ENCODE assay signal across 23 cellular contexts in genomic region chr1:156875067-156875615, GRCh38. TPM values are rescaled to one million over a fixed set of nuclear protein-coding genes. Genes with fewer than 3 reads are reported as not detected.
A peak's percentile ranks its signal among the peaks of the same experiment; 100 is the strongest.
DNase-seq lines count a peak whose midpoint lies in the region; ATAC-seq, FAIRE-seq and TF ChIP-seq lines count a peak whose summit lies in the region.
"Had no signal": no experiment of that assay in that cellular context is flagged by ENCODE, and none has a peak within 500 bp of the region (broad histone marks: within the 10 kb centered on the region; RNA-seq: fewer than 3 reads in every experiment).

No MANE protein-coding gene starts in this region.

- H3K4me3 ChIP-seq in CD4-positive, CD25-positive, alpha-beta regulatory T cell (ENCODE audit: low read depth, low read length), result no peak overlapping the region
- H3K4me3 ChIP-seq in HEK293 (ENCODE audit: low read depth, low read length), result no peak overlapping the region
- H3K4me3 ChIP-seq in K562, result no peak overlapping the region
- no peak overlapping the region for H3K4me3 ChIP-seq in neural progenitor cell
- H3K4me3 ChIP-seq: PC-9 had no signal

- intact Hi-C loops in K562 (cut with micrococcal nuclease), result no loop called here

- H3K4me1 Mint-ChIP-seq in CD4-positive, CD25-positive, alpha-beta regulatory T cell, result no peaks in the 10 kb centered on the region
- peaks cover 8% of the 10 kb centered on the region for H3K4me1 Mint-ChIP-seq in neural progenitor cell
- H3K4me1 Mint-ChIP-seq in activated CD8-positive, alpha-beta memory T cell treated with anti-CD3 and anti-CD28 coated beads, Interleukin-2, amount 10 ng/mL, durations not matched to agents 7 days and 5 days, result peaks cover 5% of the 10 kb centered on the region

- no peaks in the 10 kb centered on the region for H3K9me3 ChIP-seq in CD4-positive, CD25-positive, alpha-beta regulatory T cell (ENCODE audit: control insufficient read depth in 2 of 2, low read length in 2 of 2)
- H3K9me3 ChIP-seq in HEK293 (ENCODE audit: control insufficient read depth, insufficient read depth, low read depth, low read length) (no peaks in the 10 kb centered on the region), K562 (replicated peaks; ENCODE audit: control insufficient read depth, insufficient read depth, low read depth, low read length) (no peaks in the 10 kb centered on the region), neural progenitor cell (ENCODE audit: low read depth) (no peaks in the 10 kb centered on the region)
- H3K9me3 ChIP-seq: SK-N-SH had no signal

- H3K36me3 Mint-ChIP-seq in CD4-positive, CD25-positive, alpha-beta regulatory T cell, result no peaks in the 10 kb centered on the region
- H3K36me3 Mint-ChIP-seq in neural progenitor cell, result no peaks in the 10 kb centered on the region
- H3K36me3 Mint-ChIP-seq in activated CD8-positive, alpha-beta memory T cell treated with anti-CD3 and anti-CD28 coated beads, Interleukin-2, amount 10 ng/mL, durations not matched to agents 7 days and 5 days, result no peaks in the 10 kb centered on the region

- H3K27ac Mint-ChIP-seq in CD4-positive, CD25-positive, alpha-beta regulatory T cell, result peak overlapping the region in 2 of 3 donors; percentile 7 to 59
- peak overlapping the region; percentile 76 for H3K27ac Mint-ChIP-seq in neural progenitor cell
- H3K27ac Mint-ChIP-seq in activated CD8-positive, alpha-beta memory T cell treated with anti-CD3 and anti-CD28 coated beads, Interleukin-2, amount 10 ng/mL, durations not matched to agents 7 days and 5 days, result no peak overlapping the region

- POLR2A ChIA-PET in HEK293 (lab: Yijun Ruan, JAX), result no interaction called here
- POLR2A ChIA-PET in K562 (lab: Yijun Ruan, JAX), result interaction anchor here (0.6 to 1.4 kb wide), 2 partner anchors 10 to 56 kb away, joined by 3 to 5 read pairs; no protein-coding TSS in a partner anchor

- no peak for TF ChIP-seq POLR2A in K562 (conservative IDR thresholded peaks at IDR 0.05)

- WGBS in K562 (ENCODE audit: insufficient coverage, low coverage, missing lambda C conversion rate), result 56% methylated on average over 7 of the region's 9 CpGs

- no peaks in the 10 kb centered on the region for H3F3A ChIP-seq in neural progenitor cell (ENCODE audit: low read depth)

- no peaks in the 10 kb centered on the region for H3K79me2 ChIP-seq in K562 (ENCODE audit: control insufficient read depth, insufficient read depth, low read length)
- H3K79me2 ChIP-seq in neural progenitor cell (ENCODE audit: low read depth), result no peaks in the 10 kb centered on the region

- no peak overlapping the region for H2AFZ ChIP-seq in K562 (ENCODE audit: low read depth, low read length)
- H2AFZ ChIP-seq in neural progenitor cell (replicated peaks), result no peak overlapping the region
- H2AFZ ChIP-seq: PC-9 had no signal

- in situ Hi-C loops in K562 (cut with MboI), result no loop called here

- no peak for ATAC-seq in CD4-positive, CD25-positive, alpha-beta regulatory T cell (ENCODE audit: low read depth in 2 of 2)
- ATAC-seq in K562 (no peak), HG03095 (IDR thresholded peaks at IDR 0.05; ENCODE audit: unreplicated experiment) (no peak), GM21526 (IDR thresholded peaks at IDR 0.05; ENCODE audit: low FRiP score, unreplicated experiment) (no peak)
- ATAC-seq in activated CD8-positive, alpha-beta memory T cell treated with anti-CD3 and anti-CD28 coated beads, Interleukin-2, amount 10 ng/mL, durations not matched to agents 7 days and 5 days, result no peak

- peaks cover 6% of the 10 kb centered on the region for H3K27me3 Mint-ChIP-seq in CD4-positive, CD25-positive, alpha-beta regulatory T cell
- peaks cover 14% of the 10 kb centered on the region for H3K27me3 Mint-ChIP-seq in neural progenitor cell (ENCODE audit: insufficient read depth, low read depth)
- H3K27me3 Mint-ChIP-seq in activated CD8-positive, alpha-beta memory T cell treated with anti-CD3 and anti-CD28 coated beads, Interleukin-2, amount 10 ng/mL, durations not matched to agents 7 days and 5 days, result peaks cover 28% of the 10 kb centered on the region

- no peak overlapping the region for H3K4me3 Mint-ChIP-seq in CD4-positive, CD25-positive, alpha-beta regulatory T cell
- H3K4me3 Mint-ChIP-seq in neural progenitor cell, result no peak overlapping the region
- no peak overlapping the region for H3K4me3 Mint-ChIP-seq in activated CD8-positive, alpha-beta memory T cell treated with anti-CD3 and anti-CD28 coated beads, Interleukin-2, amount 10 ng/mL, durations not matched to agents 7 days and 5 days

- TF ChIP-seq CTCF in HEK293 (tag by site-specific recombination; IDR thresholded peaks at IDR 0.05) (no peak), K562 (IDR thresholded peaks at IDR 0.05 in 2 of 3, conservative IDR thresholded peaks at IDR 0.05 in 1 of 3; ENCODE audit: insufficient read depth in 2 of 3, low read depth in 1 of 3, low read length in 3 of 3) (no peak), neural progenitor cell (IDR thresholded peaks at IDR 0.05) (no peak)

- peaks cover 1% of the 10 kb centered on the region for H3K27me3 ChIP-seq in CD4-positive, CD25-positive, alpha-beta regulatory T cell (ENCODE audit: control insufficient read depth, insufficient read depth, low read length)
- no peaks in the 10 kb centered on the region for H3K27me3 ChIP-seq in K562 (ENCODE audit: control insufficient read depth in 2 of 2, insufficient read depth in 2 of 2, low read length in 2 of 2)
- H3K27me3 ChIP-seq in neural progenitor cell, result peaks cover 58% of the 10 kb centered on the region

- FAIRE-seq in K562 (lab: Jason Lieb, UNC), result no peak
- FAIRE-seq: GM19239 had no signal

- H3K4me1 ChIP-seq in CD4-positive, CD25-positive, alpha-beta regulatory T cell (ENCODE audit: control insufficient read depth, insufficient read depth, low read length, poor library complexity, severe bottlenecking), result no peaks in the 10 kb centered on the region
- H3K4me1 ChIP-seq in HEK293 (ENCODE audit: control insufficient read depth, insufficient read depth, low read length) (no peaks in the 10 kb centered on the region), K562 (replicated peaks in 1 of 2; ENCODE audit: control insufficient read depth in 2 of 2, insufficient read depth in 2 of 2, low read length in 2 of 2) (peaks cover 8 to 25% of the 10 kb centered on the region in 2 experiments), neural progenitor cell (peaks cover 4% of the 10 kb centered on the region)

- H4K20me1 ChIP-seq in K562 (replicated peaks; ENCODE audit: control insufficient read depth, insufficient read depth, low read length) (no peaks in the 10 kb centered on the region), neural progenitor cell (ENCODE audit: low read depth) (no peaks in the 10 kb centered on the region)

- H3K9me3 Mint-ChIP-seq in CD4-positive, CD25-positive, alpha-beta regulatory T cell, result peaks cover 0 to 1% (median 0%) of the 10 kb centered on the region in 7 donors
- no peaks in the 10 kb centered on the region for H3K9me3 Mint-ChIP-seq in neural progenitor cell
- no peaks in the 10 kb centered on the region for H3K9me3 Mint-ChIP-seq in activated CD8-positive, alpha-beta memory T cell treated with anti-CD3 and anti-CD28 coated beads, Interleukin-2, amount 10 ng/mL, durations not matched to agents 7 days and 5 days (ENCODE audit: low read depth)

- H3K9ac ChIP-seq in K562 (ENCODE audit: insufficient read depth in 1 of 2, low read depth in 2 of 2, low read length in 2 of 2) (peak overlapping the region in 1 of 2 experiments; percentile 70; a peak in 2 of 4 replicates), neural progenitor cell (no peak overlapping the region)
- H3K9ac ChIP-seq: SK-N-SH had no signal

- TF ChIP-seq RAD21 in K562 (CRISPR knock-in tag; conservative IDR thresholded peaks at IDR 0.05 in 1 of 2, IDR thresholded peaks at IDR 0.05 in 1 of 2), result no peak

- no peak for TF ChIP-seq EP300 in K562 (IDR thresholded peaks at IDR 0.05; ENCODE audit: low read length)

- H3K9me1 ChIP-seq in K562 (ENCODE audit: control insufficient read depth, insufficient read depth, low read length), result no peaks in the 10 kb centered on the region

- no peak for DNase-seq in CD4-positive, CD25-positive, alpha-beta regulatory T cell
- DNase-seq in K562 (ENCODE audit: extremely low read depth in 1 of 4, low spot score in 3 of 4), result no peak
- no peak for DNase-seq in neural progenitor cell (ENCODE audit: low spot score)
- DNase-seq in amniotic stem cell (lab: John Stamatoyannopoulos, UW), result no peak
- DNase-seq in activated CD8-positive, alpha-beta memory T cell treated with anti-CD3 and anti-CD28 coated beads, Interleukin-2, amount 10 ng/mL, durations not matched to agents 7 days and 5 days, result no peak
- DNase-seq: EL, GF-D8, H7, IMR-90, NCI-H1105, NCI-H2029 treated with DMSO at 0.1 percent for 48 hours, NCI-H2171, NCI-H446, NCI-H526 treated with DMSO at 0.1 percent for 48 hours, PC-9, RPMI8226, SHP77 treated with DMSO at 0.1 percent for 48 hours, SK-N-SH had no signal

- no peak overlapping the region for H3K27ac ChIP-seq in CD4-positive, CD25-positive, alpha-beta regulatory T cell (ENCODE audit: insufficient read depth, low read length, poor library complexity, severe bottlenecking)
- no peak overlapping the region for H3K27ac ChIP-seq in HEK293 (ENCODE audit: extremely low read depth, low read depth, low read length)
- no peak overlapping the region for H3K27ac ChIP-seq in K562 (ENCODE audit: extremely low read depth, low read depth, low read length)
- no peak overlapping the region for H3K27ac ChIP-seq in neural progenitor cell
- H3K27ac ChIP-seq: C4-2B, PC-9 had no signal

- no TSS peak for BruUV-seq in K562 (replicated peaks; lab: Mats Ljungman, UMichigan)

- no peak overlapping the region for H3K4me2 ChIP-seq in K562 (ENCODE audit: insufficient read depth, low read length)
- H3K4me2 ChIP-seq in neural progenitor cell, result no peak overlapping the region
- H3K4me2 ChIP-seq: PC-9, SK-N-SH had no signal

- CTCF ChIA-PET in HEK293 (lab: Yijun Ruan, JAX) (interaction anchor here (0.6 to 3.1 kb wide), 4 partner anchors 15 to 197 kb away, joined by 3 to 12 read pairs (median 4); no protein-coding TSS in a partner anchor), K562 (lab: Yijun Ruan, JAX; ENCODE audit: low intra/inter-chr PET ratio) (no interaction called here)
- CTCF ChIA-PET in activated CD8-positive, alpha-beta memory T cell treated with anti-CD3 and anti-CD28 coated beads, Interleukin-2, amount 10 ng/mL, durations not matched to agents 7 days and 5 days (lab: Charles Lee), result interaction anchor here (1.0 to 2.9 kb wide), 3 partner anchors 15 to 36 kb away, joined by 3 to 14 read pairs (median 4); no protein-coding TSS in a partner anchor

- H3K36me3 ChIP-seq in CD4-positive, CD25-positive, alpha-beta regulatory T cell (ENCODE audit: control insufficient read depth, insufficient read depth, low read length), result no peaks in the 10 kb centered on the region
- H3K36me3 ChIP-seq in HEK293 (ENCODE audit: control insufficient read depth in 2 of 2, insufficient read depth in 1 of 2, low read length in 2 of 2), result no peaks in the 10 kb centered on the region
- H3K36me3 ChIP-seq in K562 (ENCODE audit: control insufficient read depth, insufficient read depth, low read length), result peaks cover 2% of the 10 kb centered on the region; the same call in 2 of the 3 replicates
- H3K36me3 ChIP-seq in neural progenitor cell, result no peaks in the 10 kb centered on the region

RNA-seq across cellular contexts. Expression of gene NTRK1, which starts 14.5 kb away (rescaled TPM):
- total RNA-seq in CD4-positive, CD25-positive, alpha-beta regulatory T cell, result 0.91 TPM
- polyA plus RNA-seq in CD4-positive, CD25-positive, alpha-beta regulatory T cell, result under 1 TPM in 3 of 4 donors, not detected in 1; 0.06 to 0.44 (median 0.10) TPM
- 54.2 and 208 TPM in 2 replicates for total RNA-seq in K562 (2011; cell fraction: chromatin; rRNA removed; ENCODE audit: low replicate concordance)
- total RNA-seq in K562 (2011; cell fraction: nucleolus; rRNA removed), result 116 and 182 TPM in 2 replicates
- total RNA-seq in K562 (2011; cell fraction: nucleoplasm; rRNA removed), result 78.5 and 79.4 TPM in 2 replicates
- total RNA-seq in K562 (2014; rRNA removed), result 22.4 and 23.1 TPM in 2 replicates
- total RNA-seq in K562 (2014; rRNA removed; fragmentation: Illumina TruSeq; extraction: Trizol), result 3.3 and 4.8 TPM in 2 replicates
- 4.0 and 4.2 TPM in 2 replicates for total RNA-seq in K562 (2015; rRNA removed; fragmentation: Illumina TruSeq; extraction: Trizol)
- 28.0 and 30.0 TPM in 2 replicates for total RNA-seq in K562 (2021)
- 18.2 and 21.5 TPM in 2 replicates for polyA plus RNA-seq in K562 (2011; rRNA removed)
- 16.8 and 66.3 TPM in 2 replicates for polyA plus RNA-seq in K562 (2011; cell fraction: cytosol; rRNA removed)
- 93.6 and 258 TPM in 2 replicates for polyA plus RNA-seq in K562 (2011; cell fraction: nucleus; rRNA removed)
- polyA plus RNA-seq in K562 (2012), result 23.1 and 95.0 TPM in 2 replicates
- polyA plus RNA-seq in K562 (2014; fragmentation: Illumina TruSeq; extraction: Trizol), result 7.9 and 16.1 TPM in 2 replicates
- 1 to 10 TPM in 1 of 2 experiments, under 1 TPM in 1; 0.46 to 2.3 TPM for polyA plus RNA-seq in K562 (2014; fragmentation: Nextera tagmentation; extraction: Ambion mirVana)
- polyA plus RNA-seq in K562 (2014; rRNA removed), result 23.3 and 26.2 TPM in 2 replicates
- polyA minus RNA-seq in K562 (2011; rRNA and poly(A)+ RNA removed), result 5.4 and 15.6 TPM in 2 replicates
- 13.1 and 24.5 TPM in 2 replicates for polyA minus RNA-seq in K562 (2011; cell fraction: cytosol; rRNA and poly(A)+ RNA removed)
- 19.4 and 42.9 TPM in 2 replicates for polyA minus RNA-seq in K562 (2011; cell fraction: nucleus; rRNA and poly(A)+ RNA removed)
- 0.15 TPM in 1 of 2 replicates, not detected in the other for total RNA-seq in neural progenitor cell (ENCODE audit: low replicate concordance)
- 1 to 10 TPM; 2.8 to 8.8 TPM for total RNA-seq in activated CD8-positive, alpha-beta memory T cell treated with anti-CD3 and anti-CD28 coated beads, Interleukin-2, amount 10 ng/mL, durations not matched to agents 7 days and 5 days
- total RNA-seq: IMR-90, PC-9 had no signal
- polyA plus RNA-seq: IMR-90 had no signal

RNA-seq across cellular contexts. Expression of gene INSRR, which starts 16.2 kb away (rescaled TPM):
- 0.07 TPM for total RNA-seq in CD4-positive, CD25-positive, alpha-beta regulatory T cell
- not detected for polyA plus RNA-seq in CD4-positive, CD25-positive, alpha-beta regulatory T cell
- 0.14 and 1.6 TPM in 2 replicates for total RNA-seq in K562 (2011; cell fraction: chromatin; rRNA removed; ENCODE audit: low replicate concordance)
- total RNA-seq in K562 (2011; cell fraction: nucleolus; rRNA removed), result 0.66 and 0.67 TPM in 2 replicates
- 0.44 and 0.46 TPM in 2 replicates for total RNA-seq in K562 (2011; cell fraction: nucleoplasm; rRNA removed)
- total RNA-seq in K562 (2014; rRNA removed), result 0.08 TPM in 1 of 2 replicates, not detected in the other
- 0.04 TPM in 1 of 2 replicates, not detected in the other for total RNA-seq in K562 (2014; rRNA removed; fragmentation: Illumina TruSeq; extraction: Trizol)
- 0.04 and 0.07 TPM in 2 replicates for total RNA-seq in K562 (2015; rRNA removed; fragmentation: Illumina TruSeq; extraction: Trizol)
- total RNA-seq in K562 (2021), result 0.18 TPM in 2 replicates
- 0.06 and 0.07 TPM in 2 replicates for polyA plus RNA-seq in K562 (2011; rRNA removed)
- 0.04 and 0.16 TPM in 2 replicates for polyA plus RNA-seq in K562 (2011; cell fraction: cytosol; rRNA removed)
- 0.44 and 1.7 TPM in 2 replicates for polyA plus RNA-seq in K562 (2011; cell fraction: nucleus; rRNA removed)
- 0.25 and 0.83 TPM in 2 replicates for polyA plus RNA-seq in K562 (2012)
- 0.03 and 0.06 TPM in 2 replicates for polyA plus RNA-seq in K562 (2014; fragmentation: Illumina TruSeq; extraction: Trizol)
- not detected for polyA plus RNA-seq in K562 (2014; fragmentation: Nextera tagmentation; extraction: Ambion mirVana)
- 0.07 and 0.12 TPM in 2 replicates for polyA plus RNA-seq in K562 (2014; rRNA removed)
- polyA minus RNA-seq in K562 (2011; rRNA and poly(A)+ RNA removed), result 0.09 and 0.21 TPM in 2 replicates
- polyA minus RNA-seq in K562 (2011; cell fraction: cytosol; rRNA and poly(A)+ RNA removed), result not detected in 2 replicates
- 0.33 and 0.81 TPM in 2 replicates for polyA minus RNA-seq in K562 (2011; cell fraction: nucleus; rRNA and poly(A)+ RNA removed)
- not detected in 2 replicates for total RNA-seq in neural progenitor cell (ENCODE audit: low replicate concordance)
- under 1 TPM; 0.09 to 0.19 TPM for total RNA-seq in activated CD8-positive, alpha-beta memory T cell treated with anti-CD3 and anti-CD28 coated beads, Interleukin-2, amount 10 ng/mL, durations not matched to agents 7 days and 5 days
- total RNA-seq: H7, IMR-90, PC-9 had no signal
- polyA plus RNA-seq: IMR-90 had no signal

RNA-seq across cellular contexts. Expression of gene PEAR1, which starts 18.4 kb away (rescaled TPM):
- 1.3 TPM for total RNA-seq in CD4-positive, CD25-positive, alpha-beta regulatory T cell
- not detected for polyA plus RNA-seq in CD4-positive, CD25-positive, alpha-beta regulatory T cell
- 6.2 and 13.8 TPM in 2 replicates for total RNA-seq in K562 (2011; cell fraction: chromatin; rRNA removed; ENCODE audit: low replicate concordance)
- total RNA-seq in K562 (2011; cell fraction: nucleolus; rRNA removed), result 11.7 and 12.5 TPM in 2 replicates
- total RNA-seq in K562 (2011; cell fraction: nucleoplasm; rRNA removed), result 6.5 and 7.2 TPM in 2 replicates
- 6.4 and 12.7 TPM in 2 replicates for total RNA-seq in K562 (2014; rRNA removed)
- 2.5 and 2.6 TPM in 2 replicates for total RNA-seq in K562 (2014; rRNA removed; fragmentation: Illumina TruSeq; extraction: Trizol)
- 5.9 and 6.0 TPM in 2 replicates for total RNA-seq in K562 (2015; rRNA removed; fragmentation: Illumina TruSeq; extraction: Trizol)
- total RNA-seq in K562 (2021), result 5.2 and 6.1 TPM in 2 replicates
- 13.9 and 16.6 TPM in 2 replicates for polyA plus RNA-seq in K562 (2011; rRNA removed)
- 17.4 and 33.0 TPM in 2 replicates for polyA plus RNA-seq in K562 (2011; cell fraction: cytosol; rRNA removed)
- polyA plus RNA-seq in K562 (2011; cell fraction: nucleus; rRNA removed), result 30.0 and 34.3 TPM in 2 replicates
- 5.5 and 7.2 TPM in 2 replicates for polyA plus RNA-seq in K562 (2012)
- polyA plus RNA-seq in K562 (2014; fragmentation: Illumina TruSeq; extraction: Trizol), result 6.8 and 9.8 TPM in 2 replicates
- polyA plus RNA-seq in K562 (2014; fragmentation: Nextera tagmentation; extraction: Ambion mirVana), result 1 to 10 TPM in 1 of 2 experiments, under 1 TPM in 1; 0.87 to 1.1 TPM
- polyA plus RNA-seq in K562 (2014; rRNA removed), result 7.0 and 9.1 TPM in 2 replicates
- polyA minus RNA-seq in K562 (2011; rRNA and poly(A)+ RNA removed), result 6.3 and 7.1 TPM in 2 replicates
- 7.3 and 8.2 TPM in 2 replicates for polyA minus RNA-seq in K562 (2011; cell fraction: cytosol; rRNA and poly(A)+ RNA removed)
- 6.3 and 12.1 TPM in 2 replicates for polyA minus RNA-seq in K562 (2011; cell fraction: nucleus; rRNA and poly(A)+ RNA removed)
- 0.06 TPM in 1 of 2 replicates, not detected in the other for total RNA-seq in neural progenitor cell (ENCODE audit: low replicate concordance)
- total RNA-seq in activated CD8-positive, alpha-beta memory T cell treated with anti-CD3 and anti-CD28 coated beads, Interleukin-2, amount 10 ng/mL, durations not matched to agents 7 days and 5 days, result not detected

RNA-seq across cellular contexts. Expression of gene LRRC71, which starts 45.3 kb away (rescaled TPM):
- not detected for total RNA-seq in CD4-positive, CD25-positive, alpha-beta regulatory T cell
- not detected for polyA plus RNA-seq in CD4-positive, CD25-positive, alpha-beta regulatory T cell
- 2.2 and 3.8 TPM in 2 replicates for total RNA-seq in K562 (2011; cell fraction: chromatin; rRNA removed; ENCODE audit: low replicate concordance)
- 2.5 and 4.9 TPM in 2 replicates for total RNA-seq in K562 (2011; cell fraction: nucleolus; rRNA removed)
- 2.4 and 2.8 TPM in 2 replicates for total RNA-seq in K562 (2011; cell fraction: nucleoplasm; rRNA removed)
- total RNA-seq in K562 (2014; rRNA removed) (0.64 TPM in 1 of 2 replicates, not detected in the other), K562 (2014; rRNA removed; fragmentation: Illumina TruSeq; extraction: Trizol) (0.22 and 0.51 TPM in 2 replicates), K562 (2015; rRNA removed; fragmentation: Illumina TruSeq; extraction: Trizol) (not detected in 2 replicates), K562 (2021) (0.45 and 1.2 TPM in 2 replicates), neural progenitor cell (ENCODE audit: low replicate concordance) (not detected in 2 replicates)
- polyA plus RNA-seq in K562 (2011; rRNA removed) (0.87 and 1.1 TPM in 2 replicates), K562 (2014; fragmentation: Illumina TruSeq; extraction: Trizol) (0.06 and 0.51 TPM in 2 replicates), K562 (2014; fragmentation: Nextera tagmentation; extraction: Ambion mirVana) (under 1 TPM; 0.23 to 0.38 TPM), K562 (2014; rRNA removed) (0.19 and 0.91 TPM in 2 replicates)
- 0.99 and 1.4 TPM in 2 replicates for polyA plus RNA-seq in K562 (2011; cell fraction: cytosol; rRNA removed)
- polyA plus RNA-seq in K562 (2011; cell fraction: nucleus; rRNA removed), result 2.4 and 4.3 TPM in 2 replicates
- polyA plus RNA-seq in K562 (2012), result 0.90 and 0.99 TPM in 2 replicates
- 0.54 and 0.63 TPM in 2 replicates for polyA minus RNA-seq in K562 (2011; rRNA and poly(A)+ RNA removed)
- polyA minus RNA-seq in K562 (2011; cell fraction: cytosol; rRNA and poly(A)+ RNA removed), result 1.5 TPM in 1 of 2 replicates, not detected in the other
- polyA minus RNA-seq in K562 (2011; cell fraction: nucleus; rRNA and poly(A)+ RNA removed), result 1.1 and 1.4 TPM in 2 replicates
- total RNA-seq in activated CD8-positive, alpha-beta memory T cell treated with anti-CD3 and anti-CD28 coated beads, Interleukin-2, amount 10 ng/mL, durations not matched to agents 7 days and 5 days, result not detected
- total RNA-seq: H7, IMR-90, PC-9 had no signal

RNA-seq across cellular contexts. Expression of gene SH2D2A, which starts 58.5 kb away (rescaled TPM):
- total RNA-seq in CD4-positive, CD25-positive, alpha-beta regulatory T cell, result 158 TPM
- 10 to 100 TPM; 27.3 to 36.4 (median 31.2) TPM for polyA plus RNA-seq in CD4-positive, CD25-positive, alpha-beta regulatory T cell
- 15.3 and 26.9 TPM in 2 replicates for total RNA-seq in K562 (2011; cell fraction: chromatin; rRNA removed; ENCODE audit: low replicate concordance)
- total RNA-seq in K562 (2011; cell fraction: nucleolus; rRNA removed), result 16.2 and 18.2 TPM in 2 replicates
- total RNA-seq in K562 (2011; cell fraction: nucleoplasm; rRNA removed), result 20.7 and 27.8 TPM in 2 replicates
- 27.7 and 36.0 TPM in 2 replicates for total RNA-seq in K562 (2014; rRNA removed)
- 4.8 and 6.9 TPM in 2 replicates for total RNA-seq in K562 (2014; rRNA removed; fragmentation: Illumina TruSeq; extraction: Trizol)
- total RNA-seq in K562 (2015; rRNA removed; fragmentation: Illumina TruSeq; extraction: Trizol), result 6.3 and 8.4 TPM in 2 replicates
- 33.6 TPM in 2 replicates for total RNA-seq in K562 (2021)
- polyA plus RNA-seq in K562 (2011; rRNA removed), result 5.7 and 9.7 TPM in 2 replicates
- polyA plus RNA-seq in K562 (2011; cell fraction: cytosol; rRNA removed), result 12.6 and 29.0 TPM in 2 replicates
- polyA plus RNA-seq in K562 (2011; cell fraction: nucleus; rRNA removed), result 10.6 and 25.9 TPM in 2 replicates
- polyA plus RNA-seq in K562 (2012), result 30.7 and 34.5 TPM in 2 replicates
- polyA plus RNA-seq in K562 (2014; fragmentation: Illumina TruSeq; extraction: Trizol), result 20.0 and 21.2 TPM in 2 replicates
- polyA plus RNA-seq in K562 (2014; fragmentation: Nextera tagmentation; extraction: Ambion mirVana), result 1 to 10 TPM in 1 of 2 experiments, under 1 TPM in 1; 0.89 to 1.1 TPM
- 20.8 and 21.4 TPM in 2 replicates for polyA plus RNA-seq in K562 (2014; rRNA removed)
- polyA minus RNA-seq in K562 (2011; rRNA and poly(A)+ RNA removed), result 2.2 and 4.8 TPM in 2 replicates
- 11.6 and 16.2 TPM in 2 replicates for polyA minus RNA-seq in K562 (2011; cell fraction: cytosol; rRNA and poly(A)+ RNA removed)
- polyA minus RNA-seq in K562 (2011; cell fraction: nucleus; rRNA and poly(A)+ RNA removed), result 10.4 and 13.3 TPM in 2 replicates
- 1.2 TPM in 1 of 2 replicates, not detected in the other for total RNA-seq in neural progenitor cell (ENCODE audit: low replicate concordance)
- total RNA-seq in activated CD8-positive, alpha-beta memory T cell treated with anti-CD3 and anti-CD28 coated beads, Interleukin-2, amount 10 ng/mL, durations not matched to agents 7 days and 5 days, result 100 to 1,000 TPM; 157 to 205 TPM
- total RNA-seq: IMR-90 had no signal
- polyA plus RNA-seq: IMR-90, SK-N-SH had no signal
